In genomic region chr5:87102841-87103240, GRCh38 we compare ENCODE assay signal across 22 cellular contexts.
"Had no signal": no experiment of that assay in that cellular context is flagged by ENCODE, and none has a peak within 500 bp of the region (broad histone marks: within the 10 kb centered on the region; RNA-seq: fewer than 3 reads in every experiment).

No MANE protein-coding gene starts in this region.

- H3K9me3 ChIP-seq: breast epithelium had no signal

- H3K4me3 Mint-ChIP-seq: activated CD8-positive, alpha-beta T cell treated with anti-CD3 and anti-CD28 coated beads for 36 hours; activated naive CD4-positive, alpha-beta T cell treated with anti-CD3 and anti-CD28 coated beads, Interleukin-2, amount 10 ng/mL, durations not matched to agents 7 days and 5 days; activated naive CD8-positive, alpha-beta T cell treated with anti-CD3 and anti-CD28 coated beads, Interleukin-2, amount 10 ng/mL, durations not matched to agents 7 days and 5 days; activated T-cell treated with anti-CD3 and anti-CD28 coated beads, Interleukin-2, amount 50 U/mL, for 72 hours; T-cell had no signal

- H3K4me1 ChIP-seq: breast epithelium had no signal

- H3K27ac ChIP-seq: breast epithelium, PC-9 had no signal

- H3K36me3 ChIP-seq: breast epithelium had no signal

- DNase-seq: activated CD4-positive, CD25-positive, alpha-beta regulatory T cell; activated CD8-positive, alpha-beta memory T cell treated with anti-CD3 and anti-CD28 coated beads, Interleukin-2, amount 50 U/mL, for 4 hours; activated CD8-positive, alpha-beta T cell treated with anti-CD3 and anti-CD28 coated beads for 36 hours; activated gamma-delta T cell treated with Interleukin-2 at 50 U/mL for 16 hours; activated naive CD4-positive, alpha-beta T cell treated with anti-CD3 and anti-CD28 coated beads, Interleukin-2, amount 10 ng/mL, durations not matched to agents 7 days and 5 days; activated naive CD8-positive, alpha-beta T cell treated with anti-CD3 and anti-CD28 coated beads, Interleukin-2, amount 10 ng/mL, durations not matched to agents 7 days and 5 days; activated T-cell treated with anti-CD3 and anti-CD28 coated beads, Interleukin-2, amount 50 U/mL, for 72 hours; aorta; caudate nucleus; Karpas-422; NCI-H1105 treated with DMSO at 0.1 percent for 48 hours; NCI-H1436 treated with DMSO at 0.1 percent for 48 hours; NCI-H187; NCI-H2081; NCI-H446; NCI-H524; PC-9; SHP77 treated with DMSO at 0.1 percent for 48 hours; T-cell; T1000 had no signal

- H3K4me3 ChIP-seq: breast epithelium, PC-9 had no signal

- H3K27me3 Mint-ChIP-seq: activated CD8-positive, alpha-beta T cell treated with anti-CD3 and anti-CD28 coated beads for 36 hours; activated naive CD4-positive, alpha-beta T cell treated with anti-CD3 and anti-CD28 coated beads, Interleukin-2, amount 10 ng/mL, durations not matched to agents 7 days and 5 days; activated naive CD8-positive, alpha-beta T cell treated with anti-CD3 and anti-CD28 coated beads, Interleukin-2, amount 10 ng/mL, durations not matched to agents 7 days and 5 days; T-cell had no signal

- ATAC-seq: T-cell had no signal

- H3K4me2 ChIP-seq: PC-9 had no signal

- H3K36me3 Mint-ChIP-seq: activated naive CD4-positive, alpha-beta T cell treated with anti-CD3 and anti-CD28 coated beads, Interleukin-2, amount 10 ng/mL, durations not matched to agents 7 days and 5 days; T-cell had no signal

- H3K27ac Mint-ChIP-seq: activated CD8-positive, alpha-beta T cell treated with anti-CD3 and anti-CD28 coated beads for 36 hours; activated naive CD4-positive, alpha-beta T cell treated with anti-CD3 and anti-CD28 coated beads, Interleukin-2, amount 10 ng/mL, durations not matched to agents 7 days and 5 days; activated naive CD8-positive, alpha-beta T cell treated with anti-CD3 and anti-CD28 coated beads, Interleukin-2, amount 10 ng/mL, durations not matched to agents 7 days and 5 days; activated T-cell treated with anti-CD3 and anti-CD28 coated beads, Interleukin-2, amount 50 U/mL, for 72 hours; activated T-helper 2 cell treated with anti-CD3 and anti-CD28 coated beads, Interferon-gamma antibody, Interleukin-2, Interleukin-4, amounts not matched to agents 10 μg/mL and 5 μg/mL and 100 μg/mL, durations not matched to agents 14 hours and 24 hours and 36 hours had no signal

- H2AFZ ChIP-seq: PC-9 had no signal
